In the genomic region with DNA sequence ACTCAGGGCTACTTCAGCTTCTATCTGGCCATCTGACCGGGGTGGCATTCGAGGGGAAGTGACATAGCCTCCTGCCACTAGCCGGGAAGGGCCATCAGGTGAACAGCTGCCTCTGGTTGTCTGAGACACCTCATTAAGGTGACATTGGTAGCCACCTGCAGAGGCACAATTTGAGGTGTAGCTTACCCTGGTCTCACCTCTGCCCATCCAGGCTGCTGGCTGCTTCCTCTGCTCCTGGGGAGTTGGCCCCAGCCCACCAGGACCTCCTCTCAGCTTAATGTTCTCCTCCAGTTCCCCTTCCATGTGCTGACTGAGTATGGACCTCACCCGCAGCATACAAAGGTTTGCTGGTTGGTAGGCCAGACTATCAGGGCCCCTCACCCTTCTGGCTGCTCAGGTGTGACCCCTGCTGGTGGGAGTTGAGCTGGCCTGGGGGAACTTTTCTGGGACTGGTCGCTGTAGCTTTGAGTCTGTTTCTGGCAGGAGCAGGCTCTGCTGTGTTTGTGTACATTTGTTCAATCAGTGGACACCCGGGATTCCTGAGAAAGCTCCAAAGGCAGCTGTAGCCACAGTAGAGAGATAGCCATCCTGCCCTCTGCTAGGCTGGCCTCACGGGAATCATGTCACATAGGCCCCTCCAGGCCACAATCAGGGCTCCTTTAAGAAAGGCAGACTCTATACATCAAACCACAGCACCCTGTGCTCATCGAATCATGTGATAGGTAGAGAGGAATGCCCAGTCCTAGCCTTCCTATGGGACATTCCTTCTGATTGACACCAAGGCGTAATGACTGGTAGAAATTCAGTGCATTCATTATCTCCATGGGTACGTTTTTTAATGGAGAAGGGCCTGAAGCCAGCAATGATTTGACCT, we compare ENCODE assay signal across 8 cellular contexts.
DNase-seq lines count a peak whose midpoint lies in the region; ATAC-seq lines count a peak whose summit lies in the region.

No MANE protein-coding gene starts in this region.

- H3K36me3 Mint-ChIP-seq in T-cell = no peaks in the 10 kb centered on the region

- DNase-seq in DMS153 (lab: John Stamatoyannopoulos, UW) (peak; percentile 32), T-cell (peak in 33 of 34 experiments; percentile 9 to 70 (median 51)), amygdala (lab: John Stamatoyannopoulos, UW) (peak in 52 of 56 donors; percentile 3 to 76 (median 32)), hypothalamus (lab: John Stamatoyannopoulos, UW) (peak in 43 of 51 donors; percentile 3 to 77 (median 43)), NCI-H2227 (lab: John Stamatoyannopoulos, UW; ENCODE audit: unreplicated experiment) (no peak)
- peak; percentile 68 for DNase-seq in stimulated activated CD4-positive, alpha-beta T cell treated with anti-CD3 and anti-CD28 coated beads, Interleukin-12 subunit alpha, Interleukin-12 subunit beta, amount 100 ng/mL, for 4 hours

- H3K27ac Mint-ChIP-seq in T-cell = peak overlapping the region in 1 of 2 donors; percentile 65

- H3K4me1 Mint-ChIP-seq in T-cell = peaks cover 2 to 6% (median 2%) of the 10 kb centered on the region in 3 donors

- CTCF ChIA-PET in T-cell (lab: Charles Lee) = interaction anchor here (0.5 to 2.9 kb wide), 25 partner anchors 8 to 337 kb away, joined by 3 to 14 read pairs (median 4); no protein-coding TSS in a partner anchor

- ATAC-seq in HG03342 (IDR thresholded peaks at IDR 0.05; ENCODE audit: unreplicated experiment) = peak; percentile 58
- ATAC-seq in T-cell (replicated peaks in 1 of 4) = peak; percentile 76 to 87 (median 79)
- ATAC-seq in HG02623 (IDR thresholded peaks at IDR 0.05; ENCODE audit: unreplicated experiment) = no peak

- H3K27me3 Mint-ChIP-seq in T-cell = peaks cover 0 to 7% of the 10 kb centered on the region in 2 donors

- H3K9me3 Mint-ChIP-seq in T-cell = no peaks in the 10 kb centered on the region

- no peak overlapping the region for H3K4me3 Mint-ChIP-seq in T-cell

- POLR2A ChIA-PET in T-cell (lab: Charles Lee) = interaction anchor here in 1 of 2 donors (0.5 kb wide), 1 partner anchor 275 kb away, joined by 3 read pairs; no protein-coding TSS in a partner anchor
